Comparison of ENCODE assay signal across 26 cellular contexts in the genomic region with DNA sequence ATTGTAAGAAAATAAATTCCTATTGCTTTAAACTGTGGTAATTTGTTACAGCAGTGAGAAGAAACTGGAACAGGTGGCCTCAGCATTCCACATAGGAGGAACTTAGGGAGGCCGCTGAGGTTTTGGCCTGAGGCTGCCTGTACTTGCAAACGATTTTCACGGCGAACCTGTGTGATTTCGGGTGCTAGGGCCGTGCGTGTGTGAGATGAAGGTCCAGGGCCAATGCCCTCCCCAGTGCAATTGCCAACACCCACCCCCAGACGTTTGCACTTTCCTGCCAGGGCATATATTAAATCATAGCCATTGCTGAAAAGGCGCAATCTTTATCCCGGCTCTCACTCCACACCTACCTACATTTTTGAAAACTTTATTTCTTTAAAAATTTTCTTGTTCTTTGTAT.
DNase-seq lines count a peak whose midpoint lies in the region; ATAC-seq and TF ChIP-seq lines count a peak whose summit lies in the region.
"Had no signal": no experiment of that assay in that cellular context is flagged by ENCODE, and none has a peak within 500 bp of the region (broad histone marks: within the 10 kb centered on the region; RNA-seq: fewer than 3 reads in every experiment).

No MANE protein-coding gene starts in this region.

- peak overlapping the region in 7 of 11 experiments; percentile 73 to 85 (median 81); a peak in 9 of 22 replicates for H3K4me2 ChIP-seq in BLaER1 treated with 17β-estradiol and CSF1 and Interleukin-3, amounts not matched to agents 10 nM and 100 nM
- H3K4me2 ChIP-seq: A549 had no signal

- intact Hi-C loops in spleen (cut with DNase I; ENCODE audit: low total_unique reads), result no loop called here

- DNase-seq in ELF-1 (ENCODE audit: low read depth, low spot score), result peak; percentile 28
- peak; percentile 79 for DNase-seq in mesenteric fat pad (ENCODE audit: low spot score)
- DNase-seq in spleen, result peak; percentile 54
- no peak for DNase-seq in WERI-Rb-1
- DNase-seq in GM10248 (ENCODE audit: extremely low spot score), result no peak
- DNase-seq: AML-193; C1 segment of cervical spinal cord; CD4-positive, alpha-beta memory T cell; COR-L47; GDM1; GM23248; Kasumi-1; NCI-H1092 treated with DMSO at 0.1 percent for 48 hours; NCI-H1436 treated with DMSO at 0.1 percent for 48 hours; NCI-H1930; NCI-H2107; NCI-H446; NCI-H524 treated with DMSO at 0.1 percent for 48 hours; NCI-H82; NK-92 treated with Interleukin-12 subunit alpha and Interleukin-12 subunit beta, amount 100 ng/mL, for 24 hours; PC-3; SHP77 had no signal

- TF ChIP-seq POLR2A in spleen (IDR thresholded peaks at IDR 0.05), result no peak

- peaks cover 13 to 77% (median 55%) of the 10 kb centered on the region in 10 experiments for H3K4me1 ChIP-seq in BLaER1 treated with 17β-estradiol and CSF1 and Interleukin-3, amounts not matched to agents 10 nM and 100 nM
- H3K4me1 ChIP-seq in spleen, result no peaks in the 10 kb centered on the region

- H3K27ac ChIP-seq in BLaER1 treated with 17β-estradiol and CSF1 and Interleukin-3, amounts not matched to agents 10 nM and 100 nM, result no peak overlapping the region
- H3K27ac ChIP-seq in spleen (no peak overlapping the region), WERI-Rb-1 (no peak overlapping the region)
- H3K27ac ChIP-seq: A549, GM23248 had no signal

- CTCF ChIA-PET in GM10248 (lab: Yijun Ruan, JAX), result no interaction called here

- H4K20me1 ChIP-seq in BLaER1 treated with 17β-estradiol and CSF1 and Interleukin-3, amounts not matched to agents 10 nM and 100 nM, result no peaks in the 10 kb centered on the region

- whole genome bisulfite sequencing in spleen, 5 donors, result 79 to 85% (median 81%) methylated on average over 10 of the region's 10 CpGs

- TF ChIP-seq CTCF in spleen (IDR thresholded peaks at IDR 0.05 in 8 of 11, conservative IDR thresholded peaks at IDR 0.05 in 3 of 11), result no peak
- TF ChIP-seq CTCF in WERI-Rb-1 (IDR thresholded peaks at IDR 0.05; ENCODE audit: low read depth, low read length), result no peak
- no peak for TF ChIP-seq CTCF in GM10248 (IDR thresholded peaks at IDR 0.05; ENCODE audit: control extremely low read depth, extremely low read depth, low read depth, missing control alignments)

- H3K36me3 ChIP-seq in BLaER1 treated with 17β-estradiol and CSF1 and Interleukin-3, amounts not matched to agents 10 nM and 100 nM, result no peaks in the 10 kb centered on the region
- H3K36me3 ChIP-seq in spleen (no peaks in the 10 kb centered on the region), WERI-Rb-1 (no peaks in the 10 kb centered on the region)

- POLR2A ChIA-PET in GM10248 (lab: Yijun Ruan, JAX), result no interaction called here

- no peak overlapping the region for H3K4me3 ChIP-seq in BLaER1 treated with 17β-estradiol and CSF1 and Interleukin-3, amounts not matched to agents 10 nM and 100 nM
- no peak overlapping the region for H3K4me3 ChIP-seq in spleen
- H3K4me3 ChIP-seq in WERI-Rb-1 (ENCODE audit: low read depth, low read length), result no peak overlapping the region
- H3K4me3 ChIP-seq: A549, GM23248, K562 had no signal

- peaks cover 0 to 8% (median 0%) of the 10 kb centered on the region in 11 experiments; a peak in 6 of 22 replicates for H3K9me3 ChIP-seq in BLaER1 treated with 17β-estradiol and CSF1 and Interleukin-3, amounts not matched to agents 10 nM and 100 nM (replicated peaks in 1 of 11)
- H3K9me3 ChIP-seq in spleen, result no peaks in the 10 kb centered on the region
- no peaks in the 10 kb centered on the region for H3K9me3 ChIP-seq in WERI-Rb-1 (ENCODE audit: severe bottlenecking)
- H3K9me3 ChIP-seq: A549 had no signal

- no peak for ATAC-seq in HG03108 (IDR thresholded peaks at IDR 0.05; ENCODE audit: unreplicated experiment)
- ATAC-seq: A549, K562, PC-3 had no signal

- no peak overlapping the region for H3K9ac ChIP-seq in BLaER1 treated with 17β-estradiol and CSF1 and Interleukin-3, amounts not matched to agents 10 nM and 100 nM
- H3K9ac ChIP-seq: GM23248 had no signal

- no peaks in the 10 kb centered on the region for H3K27me3 ChIP-seq in BLaER1 treated with 17β-estradiol and CSF1 and Interleukin-3, amounts not matched to agents 10 nM and 100 nM
- H3K27me3 ChIP-seq in spleen (replicated peaks in 1 of 7) (peaks cover 0 to 5% (median 0%) of the 10 kb centered on the region in 7 donors), WERI-Rb-1 (ENCODE audit: insufficient read depth, low read depth, severe bottlenecking) (peaks cover 63% of the 10 kb centered on the region)

Comparison
In these comparisons a context has a peak if more than half of its experiments do, and no peak if none do; other contexts are left out.
1. DNase-seq: peak in ELF-1 (single experiment), mesenteric fat pad (single experiment) and spleen (single experiment); none in WERI-Rb-1 (single experiment) and GM10248 (single experiment).